Comparison of ENCODE assay signal across 8 cellular contexts in genomic region chr13:94595943-94596574, GRCh38. TPM values are rescaled to one million over a fixed set of nuclear protein-coding genes. Genes with fewer than 3 reads are reported as not detected.
A peak's percentile ranks its signal among the peaks of the same experiment; 100 is the strongest.
DNase-seq lines count a peak whose midpoint lies in the region; ATAC-seq and TF ChIP-seq lines count a peak whose summit lies in the region.

TSS of gene TGDS (minus strand) at chr13:94596152. CDS start at chr13:94596136, 16 bp downstream.

- TF ChIP-seq CTCF in right atrium auricular region (IDR thresholded peaks at IDR 0.05) (peak in 1 of 2 donors; percentile 59), psoas muscle (IDR thresholded peaks at IDR 0.05) (no peak)

- peaks cover 0 to 20% of the 10 kb centered on the region in 2 donors for H3K4me1 ChIP-seq in right atrium auricular region
- H3K4me1 ChIP-seq in psoas muscle = peaks cover 19% of the 10 kb centered on the region
- peaks cover 1% of the 10 kb centered on the region for H3K4me1 ChIP-seq in urinary bladder (ENCODE audit: insufficient read depth)

- H3K36me3 ChIP-seq in right atrium auricular region = peaks cover 13% of the 10 kb centered on the region
- peaks cover 0 to 24% of the 10 kb centered on the region in 2 donors for H3K36me3 ChIP-seq in psoas muscle (ENCODE audit: insufficient read depth in 1 of 2, low read depth in 1 of 2)
- no peaks in the 10 kb centered on the region for H3K36me3 ChIP-seq in urinary bladder (ENCODE audit: insufficient read depth)

- TF ChIP-seq POLR2A in GM18505 (IDR thresholded peaks at IDR 0.05; ENCODE audit: borderline replicate concordance, extremely low read depth, insufficient read depth, insufficient read length) = peak; percentile 98

- H3K9me3 ChIP-seq in right atrium auricular region (no peaks in the 10 kb centered on the region), psoas muscle (no peaks in the 10 kb centered on the region)

- peak; percentile 98 for ATAC-seq in GM18505 (IDR thresholded peaks at IDR 0.05; ENCODE audit: unreplicated experiment)
- peak; percentile 99 for ATAC-seq in HG02970 (IDR thresholded peaks at IDR 0.05; ENCODE audit: low FRiP score, unreplicated experiment)
- ATAC-seq in psoas muscle = peak; percentile 96 to 100 (median 99)

- peak within 1 kb of the TSS; percentile 78 to 84 for H3K27ac ChIP-seq in right atrium auricular region
- H3K27ac ChIP-seq in psoas muscle = peak within 1 kb of the TSS; percentile 83
- H3K27ac ChIP-seq in urinary bladder (ENCODE audit: low read depth) = peak within 1 kb of the TSS; percentile 14

- WGBS in psoas muscle, 3 donors = 0 to 1% (median 1%) methylated on average over 41 of the region's 41 CpGs
- under 1% methylated on average over 41 of the region's 41 CpGs for WGBS in urinary bladder

- H3K27me3 ChIP-seq in right atrium auricular region (no peaks in the 10 kb centered on the region), psoas muscle (ENCODE audit: insufficient read depth in 3 of 3, low read length in 2 of 3) (no peaks in the 10 kb centered on the region)

- H3K4me3 ChIP-seq in right atrium auricular region (peak within 1 kb of the TSS; percentile 81 to 89), psoas muscle (peak within 1 kb of the TSS; percentile 89), urinary bladder (ENCODE audit: low read depth, low read length) (peak within 1 kb of the TSS; percentile 78)

- DNase-seq in NCI-H1930 (lab: John Stamatoyannopoulos, UW) (peak; percentile 92 to 94), anterior cingulate cortex (lab: John Stamatoyannopoulos, UW) (peak; percentile 31 to 92 (median 79)), right atrium auricular region (ENCODE audit: low spot score) (peak; percentile 92), psoas muscle (peak; percentile 92 to 96)

- intact Hi-C loops in T-helper 2 cell treated with Interferon-gamma antibody and Interleukin-4, amounts not matched to agents 100 ng/mL and 5 ng/mL, for 36 hours (cut with micrococcal nuclease) = loop anchor here (1.0 to 2.0 kb wide), 2 partner anchors 25 to 47 kb away; no protein-coding TSS in a partner anchor
- intact Hi-C loops in psoas muscle (cut with DNase I) = loop anchor here in 1 of 2 donors (2.0 kb wide), 1 partner anchor 47 kb away; no protein-coding TSS in a partner anchor

RNA-seq across cellular contexts. Expression of gene TGDS, which starts in this region (rescaled TPM):
- total RNA-seq in T-helper 2 cell treated with Interferon-gamma antibody and Interleukin-4, amounts not matched to agents 100 ng/mL and 5 ng/mL, for 36 hours = 19.1 and 19.6 TPM in 2 replicates
- total RNA-seq in right atrium auricular region (1 to 10 TPM; 6.1 to 6.5 TPM), psoas muscle (1 to 10 TPM; 3.1 to 3.8 (median 3.3) TPM), urinary bladder (28.7 TPM)
- polyA plus RNA-seq in psoas muscle (1 to 10 TPM; 2.4 to 6.2 (median 4.5) TPM), urinary bladder (9.2 TPM)

Comparison
In these comparisons a context has a peak if more than half of its experiments do, and no peak if none do; other contexts are left out.
1. Peak in every context shown above with its lines: DNase-seq, ATAC-seq, H3K4me3 ChIP-seq and H3K27ac ChIP-seq.
2. H3K27ac ChIP-seq: peak in every context shown above with its lines; median percentile 83 in psoas muscle; 81 in right atrium auricular region; 14 in urinary bladder.